Comparison of ENCODE assay signal across 10 cellular contexts in genomic region chr22:26642465-26643367, GRCh38. TPM values are rescaled to one million over a fixed set of nuclear protein-coding genes. Genes with fewer than 3 reads are reported as not detected.
DNase-seq lines count a peak whose midpoint lies in the region; ATAC-seq and TF ChIP-seq lines count a peak whose summit lies in the region.
"Had no signal": no experiment of that assay in that cellular context is flagged by ENCODE, and none has a peak within 500 bp of the region (broad histone marks: within the 10 kb centered on the region; RNA-seq: fewer than 3 reads in every experiment).

No MANE protein-coding gene starts in this region.

- H3K4me1 Mint-ChIP-seq in activated CD4-positive, alpha-beta memory T cell treated with anti-CD3 and anti-CD28 coated beads, Interleukin-2, amount 10 ng/mL, durations not matched to agents 7 days and 5 days = peaks cover 85% of the 10 kb centered on the region

- DNase-seq in NCI-H1092 treated with DMSO at 0.1 percent for 48 hours (lab: John Stamatoyannopoulos, UW) = peak; percentile 27
- DNase-seq in NCI-H1092 (lab: John Stamatoyannopoulos, UW) = no peak
- peak; percentile 89 for DNase-seq in activated CD4-positive, alpha-beta memory T cell treated with anti-CD3 and anti-CD28 coated beads, Interleukin-2, amount 10 ng/mL, durations not matched to agents 7 days and 5 days
- DNase-seq in heart right ventricle = peak; percentile 29 to 54
- peak; percentile 73 for DNase-seq in stimulated activated CD8-positive, alpha-beta memory T cell treated with anti-CD3 and anti-CD28 coated beads, Interleukin-12 subunit alpha, Interleukin-12 subunit beta, amount 100 ng/mL, for 4 hours (ENCODE audit: low read depth)
- no peak for DNase-seq in NCI-H2227 (lab: John Stamatoyannopoulos, UW; ENCODE audit: unreplicated experiment)
- no peak for DNase-seq in mesenteric fat pad (ENCODE audit: low spot score)
- no peak for DNase-seq in SKM-1 (lab: John Stamatoyannopoulos, UW; ENCODE audit: unreplicated experiment)

- no peaks in the 10 kb centered on the region for H3K27me3 Mint-ChIP-seq in activated CD4-positive, alpha-beta memory T cell treated with anti-CD3 and anti-CD28 coated beads, Interleukin-2, amount 10 ng/mL, durations not matched to agents 7 days and 5 days

- CTCF ChIA-PET in activated CD4-positive, alpha-beta memory T cell treated with anti-CD3 and anti-CD28 coated beads, Interleukin-2, amount 10 ng/mL, durations not matched to agents 7 days and 5 days (lab: Charles Lee) = interaction anchor here (0.5 to 1.9 kb wide), 16 partner anchors 14 to 352 kb away, joined by 3 to 10 read pairs (median 4); partner anchors contain the start of gene CRYBB1

- intact Hi-C loops in heart right ventricle (cut with DNase I) = no loop called here

- no peaks in the 10 kb centered on the region for H3K36me3 ChIP-seq in heart right ventricle

- peak overlapping the region in 9 of 10 donors; percentile 29 to 82 (median 68) for H3K27ac ChIP-seq in heart right ventricle
- H3K27ac ChIP-seq: 22Rv1 had no signal

- H3K4me1 ChIP-seq in heart right ventricle = peaks cover 0 to 38% (median 18%) of the 10 kb centered on the region in 9 donors

- H3K36me3 Mint-ChIP-seq in activated CD4-positive, alpha-beta memory T cell treated with anti-CD3 and anti-CD28 coated beads, Interleukin-2, amount 10 ng/mL, durations not matched to agents 7 days and 5 days (ENCODE audit: low read depth) = peaks cover 4% of the 10 kb centered on the region

- POLR2A ChIA-PET in activated CD4-positive, alpha-beta memory T cell treated with anti-CD3 and anti-CD28 coated beads, Interleukin-2, amount 10 ng/mL, durations not matched to agents 7 days and 5 days (lab: Charles Lee) = interaction anchor here (0.7 to 2.8 kb wide), 12 partner anchors 8 to 164 kb away, joined by 3 to 18 read pairs (median 4); partner anchors contain the start of genes HPS4, SRRD and TFIP11

- peak in 5 of 9 donors; percentile 17 to 27 (median 19) for TF ChIP-seq CTCF in heart right ventricle (IDR thresholded peaks at IDR 0.05)

- peak in 6 of 8 donors; percentile 36 to 63 (median 57) for ATAC-seq in heart right ventricle

- peaks cover 0 to 26% (median 7%) of the 10 kb centered on the region in 7 donors for H3K27me3 ChIP-seq in heart right ventricle

- no peaks in the 10 kb centered on the region for H3K9me3 ChIP-seq in heart right ventricle

- peak overlapping the region; percentile 53 for H3K4me3 Mint-ChIP-seq in activated CD4-positive, alpha-beta memory T cell treated with anti-CD3 and anti-CD28 coated beads, Interleukin-2, amount 10 ng/mL, durations not matched to agents 7 days and 5 days

- no peaks in the 10 kb centered on the region for H3K9me3 Mint-ChIP-seq in activated CD4-positive, alpha-beta memory T cell treated with anti-CD3 and anti-CD28 coated beads, Interleukin-2, amount 10 ng/mL, durations not matched to agents 7 days and 5 days

- no peak overlapping the region for H3K4me3 ChIP-seq in heart right ventricle

- WGBS in heart right ventricle, 2 donors = 36 to 47% methylated on average over 8 of the region's 8 CpGs

- H3K27ac Mint-ChIP-seq in activated CD4-positive, alpha-beta memory T cell treated with anti-CD3 and anti-CD28 coated beads, Interleukin-2, amount 10 ng/mL, durations not matched to agents 7 days and 5 days = peak overlapping the region; percentile 94

RNA-seq across cellular contexts. Expression of gene MIAT, which starts 14.7 kb away (rescaled TPM):
- total RNA-seq in activated CD4-positive, alpha-beta memory T cell treated with anti-CD3 and anti-CD28 coated beads, Interleukin-2, amount 10 ng/mL, durations not matched to agents 7 days and 5 days = 100 to 1,000 TPM; 185 to 186 TPM
- total RNA-seq in heart right ventricle (1 to 10 TPM in 1 of 10 donors, under 1 TPM in 9; 0.25 to 1.6 (median 0.50) TPM), mesenteric fat pad (2.5 TPM)
- under 1 TPM; 0.03 to 0.44 TPM for polyA plus RNA-seq in heart right ventricle

RNA-seq across cellular contexts. Expression of gene CRYBA4, which starts 21.0 kb away (rescaled TPM):
- under 1 TPM in 1 of 2 experiments, not detected in 1; 0.48 TPM for total RNA-seq in activated CD4-positive, alpha-beta memory T cell treated with anti-CD3 and anti-CD28 coated beads, Interleukin-2, amount 10 ng/mL, durations not matched to agents 7 days and 5 days
- total RNA-seq in heart right ventricle (under 1 TPM in 1 of 10 donors, not detected in 9; 0.42 TPM), mesenteric fat pad (not detected)
- polyA plus RNA-seq in heart right ventricle = not detected
- total RNA-seq: T-helper 2 cell treated with Interferon-gamma antibody and Interleukin-4, amounts not matched to agents 100 ng/mL and 5 ng/mL, for 36 hours had no signal

RNA-seq across cellular contexts. Expression of gene CRYBB1, which starts 24.9 kb away (rescaled TPM):
- 1 to 10 TPM in 1 of 2 experiments, under 1 TPM in 1; 0.65 to 1.2 TPM for total RNA-seq in activated CD4-positive, alpha-beta memory T cell treated with anti-CD3 and anti-CD28 coated beads, Interleukin-2, amount 10 ng/mL, durations not matched to agents 7 days and 5 days
- total RNA-seq in heart right ventricle (1 to 10 TPM in 1 of 10 donors, under 1 TPM in 6, not detected in 3; 0.24 to 2.5 (median 0.71) TPM), mesenteric fat pad (2.8 TPM)
- polyA plus RNA-seq in heart right ventricle = under 1 TPM; 0.37 to 0.48 TPM
- total RNA-seq: T-helper 2 cell treated with Interferon-gamma antibody and Interleukin-4, amounts not matched to agents 100 ng/mL and 5 ng/mL, for 36 hours had no signal

RNA-seq across cellular contexts. Expression of gene TPST2, which starts 52.8 kb away (rescaled TPM):
- total RNA-seq in activated CD4-positive, alpha-beta memory T cell treated with anti-CD3 and anti-CD28 coated beads, Interleukin-2, amount 10 ng/mL, durations not matched to agents 7 days and 5 days = 10 to 100 TPM; 55.4 to 60.8 TPM
- total RNA-seq in heart right ventricle (10 to 100 TPM; 11.1 to 35.1 (median 19.0) TPM), mesenteric fat pad (58.7 TPM)
- polyA plus RNA-seq in heart right ventricle = 10 to 100 TPM; 27.8 to 41.5 TPM

Comparison
In these comparisons a context has a peak if more than half of its experiments do, and no peak if none do; other contexts are left out.
1. DNase-seq: peak in NCI-H1092 treated with DMSO at 0.1 percent for 48 hours (single experiment), activated CD4-positive, alpha-beta memory T cell treated with anti-CD3 and anti-CD28 coated beads, Interleukin-2, amount 10 ng/mL, durations not matched to agents 7 days and 5 days (single experiment), heart right ventricle (2 of 2) and stimulated activated CD8-positive, alpha-beta memory T cell treated with anti-CD3 and anti-CD28 coated beads, Interleukin-12 subunit alpha, Interleukin-12 subunit beta, amount 100 ng/mL, for 4 hours (single experiment); none in NCI-H1092 (single experiment), NCI-H2227 (single experiment), mesenteric fat pad (single experiment) and SKM-1 (single experiment).
2. RNA of gene MIAT, which starts 14.7 kb away (total RNA-seq): 185 to 186 TPM in activated CD4-positive, alpha-beta memory T cell treated with anti-CD3 and anti-CD28 coated beads, Interleukin-2, amount 10 ng/mL, durations not matched to agents 7 days and 5 days; 2.5 TPM in mesenteric fat pad (single experiment) and 0.25 to 1.6 TPM in heart right ventricle; every median in the first group is over 10 times any median in the second.